Comparison of ENCODE assay signal across 8 cellular contexts in genomic region chr5:150448960-150449490, GRCh38. TPM values are rescaled to one million over a fixed set of nuclear protein-coding genes. Genes with fewer than 3 reads are reported as not detected.
DNase-seq lines count a peak whose midpoint lies in the region; ATAC-seq and TF ChIP-seq lines count a peak whose summit lies in the region.

No MANE protein-coding gene starts in this region.

- H3K36me3 Mint-ChIP-seq in neural progenitor cell: peaks cover 35% of the 10 kb centered on the region

- H3K36me3 ChIP-seq in RWPE2 (ENCODE audit: low read depth): peaks cover 53% of the 10 kb centered on the region
- H3K36me3 ChIP-seq in neural progenitor cell: peaks cover 11% of the 10 kb centered on the region

- H3K9me3 ChIP-seq in RWPE2 (ENCODE audit: severe bottlenecking): no peaks in the 10 kb centered on the region
- no peaks in the 10 kb centered on the region for H3K9me3 ChIP-seq in neural progenitor cell (ENCODE audit: low read depth)

- peaks cover 3% of the 10 kb centered on the region for H3K9me3 Mint-ChIP-seq in neural progenitor cell

- peak overlapping the region; percentile 99 for H3K9ac ChIP-seq in neural progenitor cell

- peak overlapping the region; percentile 86 for H3K4me2 ChIP-seq in neural progenitor cell

- H3F3A ChIP-seq in neural progenitor cell (ENCODE audit: low read depth): peaks cover 51% of the 10 kb centered on the region

- H2AFZ ChIP-seq in neural progenitor cell (replicated peaks): peak overlapping the region; percentile 100

- ATAC-seq in GM21515 (IDR thresholded peaks at IDR 0.05; ENCODE audit: unreplicated experiment) (peak; percentile 32), RWPE2 (ENCODE audit: low read depth) (peak; percentile 45), GM18502 (IDR thresholded peaks at IDR 0.05; ENCODE audit: poor library complexity, unreplicated experiment) (no peak), GM21526 (IDR thresholded peaks at IDR 0.05; ENCODE audit: low FRiP score, unreplicated experiment) (no peak)

- H3K4me3 ChIP-seq in RWPE2 (ENCODE audit: severe bottlenecking) (peak overlapping the region; percentile 56), neural progenitor cell (peak overlapping the region; percentile 91)

- in situ Hi-C loops in G401 (cut with HindIII; ENCODE audit: low sequenced_read_pairs): no loop called here

- H4K20me1 ChIP-seq in neural progenitor cell (ENCODE audit: low read depth): peaks cover 52% of the 10 kb centered on the region

- TF ChIP-seq POLR2A in erythroblast (IDR thresholded peaks at IDR 0.05; ENCODE audit: low read length): no peak

- H3K79me2 ChIP-seq in neural progenitor cell (ENCODE audit: low read depth): peaks cover 46% of the 10 kb centered on the region

- H3K27ac ChIP-seq in RWPE2 (ENCODE audit: poor library complexity, severe bottlenecking): peak overlapping the region; percentile 85
- H3K27ac ChIP-seq in neural progenitor cell: peak overlapping the region; percentile 89

- peaks cover 7% of the 10 kb centered on the region for H3K27me3 Mint-ChIP-seq in neural progenitor cell (ENCODE audit: insufficient read depth, low read depth)

- TF ChIP-seq CTCF in RWPE2 (IDR thresholded peaks at IDR 0.05; ENCODE audit: poor library complexity, severe bottlenecking) (no peak), neural progenitor cell (IDR thresholded peaks at IDR 0.05) (no peak)

- peak overlapping the region; percentile 97 for H3K4me3 Mint-ChIP-seq in neural progenitor cell

- peaks cover 8% of the 10 kb centered on the region for H3K4me1 ChIP-seq in RWPE2 (ENCODE audit: insufficient read depth, poor library complexity, severe bottlenecking)
- peaks cover 9% of the 10 kb centered on the region for H3K4me1 ChIP-seq in neural progenitor cell

- peak overlapping the region; percentile 99 for H3K27ac Mint-ChIP-seq in neural progenitor cell

- DNase-seq in RWPE2 (ENCODE audit: low spot score) (no peak), erythroblast (lab: John Stamatoyannopoulos, UW) (peak; percentile 67 to 71), neural progenitor cell (ENCODE audit: low spot score) (peak; percentile 38), G401 (ENCODE audit: low spot score) (no peak), NCI-H1694 treated with DMSO at 0.1 percent for 48 hours (lab: John Stamatoyannopoulos, UW) (no peak)

- H3K4me1 Mint-ChIP-seq in neural progenitor cell: peaks cover 12% of the 10 kb centered on the region

- H3K27me3 ChIP-seq in RWPE2 (ENCODE audit: insufficient read depth, poor library complexity, severe bottlenecking) (no peaks in the 10 kb centered on the region), neural progenitor cell (no peaks in the 10 kb centered on the region)

RNA-seq across cellular contexts. Expression of gene RPS14, which starts 0.5 kb away (rescaled TPM):
- total RNA-seq in neural progenitor cell (ENCODE audit: low replicate concordance): 3,204 and 3,639 TPM in 2 replicates
- total RNA-seq in G401 (2014; rRNA removed; shearing (Covaris generic)): 3,973 and 5,195 TPM in 2 replicates

RNA-seq across cellular contexts. Expression of gene CD74, which starts 36.3 kb away (rescaled TPM):
- 9.8 and 25.6 TPM in 2 replicates for total RNA-seq in neural progenitor cell (ENCODE audit: low replicate concordance)
- total RNA-seq in G401 (2014; rRNA removed; shearing (Covaris generic)): 118 and 123 TPM in 2 replicates

RNA-seq across cellular contexts. Expression of gene NDST1, which starts 58.9 kb away (rescaled TPM):
- 22.9 and 45.6 TPM in 2 replicates for total RNA-seq in neural progenitor cell (ENCODE audit: low replicate concordance)
- 68.1 and 76.0 TPM in 2 replicates for total RNA-seq in G401 (2014; rRNA removed; shearing (Covaris generic))

Comparison
In these comparisons a context has a peak if more than half of its experiments do, and no peak if none do; other contexts are left out.
1. ATAC-seq: peak in GM21515 (single experiment) and RWPE2 (single experiment); none in GM18502 (single experiment) and GM21526 (single experiment).
2. DNase-seq: peak in erythroblast (2 of 2) and neural progenitor cell (single experiment); none in RWPE2 (single experiment), G401 (single experiment) and NCI-H1694 treated with DMSO at 0.1 percent for 48 hours (single experiment).